29 cellular contexts compared by ENCODE assay signal in the genomic region with DNA sequence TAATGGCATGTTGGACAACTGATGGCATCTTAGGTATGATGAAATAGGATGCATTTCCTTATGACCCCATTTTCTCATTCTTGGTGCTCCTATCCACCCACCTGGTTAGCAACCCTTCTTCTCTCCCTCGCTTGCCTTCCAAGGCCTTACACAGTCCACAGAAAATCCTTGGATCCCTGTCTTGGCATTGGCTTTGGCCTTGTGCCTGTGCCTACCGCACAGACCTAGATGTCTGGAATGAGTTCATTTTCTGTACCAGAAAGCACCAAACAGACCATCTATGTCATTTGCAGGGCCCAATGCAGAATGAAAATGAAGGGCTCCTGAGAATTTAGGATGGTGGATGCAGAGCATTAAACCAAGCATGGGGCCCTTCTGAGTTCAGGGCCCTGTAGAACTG.
"Had no signal": no experiment of that assay in that cellular context is flagged by ENCODE, and none has a peak within 500 bp of the region (broad histone marks: within the 10 kb centered on the region; RNA-seq: fewer than 3 reads in every experiment).

No MANE protein-coding gene starts in this region.

- ATAC-seq: activated CD8-positive, alpha-beta T cell treated with anti-CD3 and anti-CD28 coated beads for 36 hours; activated naive CD4-positive, alpha-beta T cell treated with anti-CD3 and anti-CD28 coated beads, Interleukin-2, amount 50 U/mL, for 72 hours; activated T-cell treated with anti-CD3 and anti-CD28 coated beads, Interleukin-2, amount 50 U/mL, for 4 hours; activated T-cell treated with anti-CD3 and anti-CD28 coated beads, Interleukin-2, amount 50 U/mL, for 72 hours; activated T-helper 17 cell treated with anti-CD3 and anti-CD28 coated beads, Interleukin-2, amount 50 U/mL, for 72 hours; body of pancreas had no signal

- DNase-seq: activated B cell treated with CpG ODN at 0.5 μM for 24 hours; activated CD4-positive, alpha-beta memory T cell treated with anti-CD3 and anti-CD28 coated beads for 36 hours; activated CD4-positive, alpha-beta T cell treated with anti-CD3 and anti-CD28 coated beads for 4 hours; activated CD4-positive, alpha-beta T cell treated with anti-CD3 and anti-CD28 coated beads, Interleukin-2, amount 10 ng/mL, durations not matched to agents 24 days and 14 days; activated CD4-positive, alpha-beta T cell treated with anti-CD3 and anti-CD28 coated beads, Interleukin-2, amount 50 U/mL, for 1 hour; activated CD4-positive, alpha-beta T cell treated with anti-CD3 and anti-CD28 coated beads, Interleukin-2, amount 50 U/mL, for 4 hours; activated CD4-positive, CD25-positive, alpha-beta regulatory T cell treated with anti-CD3 and anti-CD28 coated beads, Interleukin-2, amount 50 U/mL, for 72 hours; activated CD8-positive, alpha-beta memory T cell treated with anti-CD3 and anti-CD28 coated beads, Interleukin-2, amount 50 U/mL, for 4 hours; activated CD8-positive, alpha-beta T cell treated with anti-CD3 and anti-CD28 coated beads for 36 hours; activated effector memory CD4-positive, alpha-beta T cell treated with anti-CD3 and anti-CD28 coated beads, Interleukin-2, amount 50 U/mL, for 16 hours; activated gamma-delta T cell treated with Interleukin-2 at 50 U/mL for 16 hours; activated naive CD4-positive, alpha-beta T cell; activated naive CD4-positive, alpha-beta T cell treated with anti-CD3 and anti-CD28 coated beads for 36 hours; activated naive CD4-positive, alpha-beta T cell treated with anti-CD3 and anti-CD28 coated beads, Interleukin-2, amount 50 U/mL, for 16 hours; activated naive CD8-positive, alpha-beta T cell treated with anti-CD3 and anti-CD28 coated beads for 36 hours; activated T-cell treated with anti-CD3 and anti-CD28 coated beads for 4 hours; activated T-cell treated with anti-CD3 and anti-CD28 coated beads, Interleukin-2, amount 50 U/mL, for 1 hour; activated T-cell treated with anti-CD3 and anti-CD28 coated beads, Interleukin-2, amount 50 U/mL, for 4 hours; activated T-cell treated with anti-CD3 and anti-CD28 coated beads, Interleukin-2, amount 50 U/mL, for 72 hours; adrenal gland; amniotic stem cell; aorta; body of pancreas; brain microvascular endothelial cell; central memory CD4-positive, alpha-beta T cell; T-helper 2 cell; T-helper 9 cell had no signal
